In the genomic region with DNA sequence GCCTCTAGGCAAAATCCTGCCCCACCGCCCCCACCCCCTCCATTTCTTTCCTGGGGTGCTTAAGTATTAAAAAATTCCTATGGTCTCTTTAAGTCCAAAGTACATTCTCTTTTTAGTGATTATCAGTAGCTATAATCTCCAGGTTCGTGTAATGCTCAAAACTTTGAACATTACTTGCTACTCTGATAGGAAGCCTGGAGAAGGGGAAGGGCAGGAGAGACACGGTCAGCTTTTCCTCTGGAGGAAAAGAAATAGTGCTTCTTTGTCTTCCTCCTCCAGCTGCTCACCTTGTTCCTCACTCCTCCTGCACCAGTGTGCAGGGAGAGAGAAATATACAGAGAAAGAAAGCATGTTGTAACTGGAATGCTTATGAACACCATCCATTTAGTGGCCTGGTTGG, we compare ENCODE assay signal across 17 cellular contexts.
DNase-seq lines count a peak whose midpoint lies in the region; ATAC-seq, FAIRE-seq and TF ChIP-seq lines count a peak whose summit lies in the region.
"Had no signal": no experiment of that assay in that cellular context is flagged by ENCODE, and none has a peak within 500 bp of the region (broad histone marks: within the 10 kb centered on the region; RNA-seq: fewer than 3 reads in every experiment).

No MANE protein-coding gene starts in this region.

- H3K23me2 ChIP-seq in H1 (ENCODE audit: low read depth, low read length), result no peaks in the 10 kb centered on the region

- H3K23ac ChIP-seq in H1 (ENCODE audit: insufficient read length), result no peak overlapping the region

- H3F3A ChIP-seq in neural progenitor cell (ENCODE audit: low read depth) (no peaks in the 10 kb centered on the region), PC-9 (ENCODE audit: insufficient read depth, low read depth) (no peaks in the 10 kb centered on the region)

- DNase-seq in SK-N-MC (ENCODE audit: low read depth, low spot score) (no peak), H1 (ENCODE audit: low read depth in 1 of 2, low spot score in 2 of 2) (no peak), neural progenitor cell (ENCODE audit: low spot score) (no peak), PC-9 (no peak)
- no peak for DNase-seq in activated CD4-positive, alpha-beta memory T cell treated with anti-CD3 and anti-CD28 coated beads for 36 hours
- DNase-seq in stimulated activated naive CD4-positive, alpha-beta T cell (lab: John Stamatoyannopoulos, UW), result no peak
- DNase-seq: Calu3; CD4-positive, CD25-positive, alpha-beta regulatory T cell; DMS79; IMR-90; KBM-7 had no signal

- intact Hi-C loops in activated CD4-positive, alpha-beta memory T cell treated with anti-CD3 and anti-CD28 coated beads for 36 hours (cut with micrococcal nuclease), result no loop called here
- intact Hi-C loops in PC-9 (cut with micrococcal nuclease; ENCODE audit: unreplicated experiment), result no loop called here

- no peaks in the 10 kb centered on the region for H3K9me3 Mint-ChIP-seq in neural progenitor cell
- H3K9me3 Mint-ChIP-seq in activated CD4-positive, alpha-beta memory T cell treated with anti-CD3 and anti-CD28 coated beads for 36 hours, result no peaks in the 10 kb centered on the region

- no peak overlapping the region for H3K4me3 Mint-ChIP-seq in neural progenitor cell
- no peak overlapping the region for H3K4me3 Mint-ChIP-seq in activated CD4-positive, alpha-beta memory T cell treated with anti-CD3 and anti-CD28 coated beads for 36 hours
- H3K4me3 Mint-ChIP-seq: CD4-positive, CD25-positive, alpha-beta regulatory T cell had no signal

- H3K79me2 ChIP-seq in H1 (ENCODE audit: control insufficient read depth in 1 of 2, insufficient read depth in 2 of 2, low read length in 2 of 2), result no peaks in the 10 kb centered on the region
- no peaks in the 10 kb centered on the region for H3K79me2 ChIP-seq in neural progenitor cell (ENCODE audit: low read depth)
- no peaks in the 10 kb centered on the region for H3K79me2 ChIP-seq in PC-9 (ENCODE audit: low read depth)

- no peak overlapping the region for H2AK5ac ChIP-seq in H1 (ENCODE audit: low read depth, low read length)

- H3K4me2 ChIP-seq in H1 (ENCODE audit: insufficient read depth in 1 of 2, low read depth in 2 of 2, low read length in 2 of 2) (no peak overlapping the region), neural progenitor cell (no peak overlapping the region), PC-9 (no peak overlapping the region)
- H3K4me2 ChIP-seq: BLaER1 treated with 17β-estradiol and CSF1 and Interleukin-3, amounts not matched to agents 10 nM and 100 nM had no signal

- no peaks in the 10 kb centered on the region for H3K27me3 Mint-ChIP-seq in neural progenitor cell (ENCODE audit: insufficient read depth, low read depth)
- no peaks in the 10 kb centered on the region for H3K27me3 Mint-ChIP-seq in activated CD4-positive, alpha-beta memory T cell treated with anti-CD3 and anti-CD28 coated beads for 36 hours
- H3K27me3 Mint-ChIP-seq: CD4-positive, CD25-positive, alpha-beta regulatory T cell had no signal

- TF ChIP-seq RAD21 in H1 (IDR thresholded peaks at IDR 0.05 in 1 of 2, conservative IDR thresholded peaks at IDR 0.05 in 1 of 2; ENCODE audit: low read depth in 2 of 2, low read length in 2 of 2), result no peak

- ATAC-seq in GM18907 (IDR thresholded peaks at IDR 0.05; ENCODE audit: unreplicated experiment), result no peak
- ATAC-seq: GM12878, HCT116 had no signal

- H3K9me2 ChIP-seq in PC-9 (ENCODE audit: insufficient read depth), result no peaks in the 10 kb centered on the region

- no peak for TF ChIP-seq EP300 in H1 (IDR thresholded peaks at IDR 0.05; ENCODE audit: borderline replicate concordance in 1 of 2, low read depth in 2 of 2, low read length in 2 of 2)

- H3K36me3 ChIP-seq in SK-N-MC (ENCODE audit: insufficient read depth, low read length) (no peaks in the 10 kb centered on the region), H1 (ENCODE audit: control insufficient read depth in 2 of 4, insufficient read depth in 4 of 4, low read length in 3 of 4) (no peaks in the 10 kb centered on the region), neural progenitor cell (no peaks in the 10 kb centered on the region), PC-9 (ENCODE audit: low read depth) (no peaks in the 10 kb centered on the region)
- H3K36me3 ChIP-seq: BLaER1 treated with 17β-estradiol and CSF1 and Interleukin-3, amounts not matched to agents 10 nM and 100 nM had no signal

- no peaks in the 10 kb centered on the region for H3K79me1 ChIP-seq in H1 (ENCODE audit: low read depth, low read length)

- no peak overlapping the region for H3K56ac ChIP-seq in H1 (replicated peaks; ENCODE audit: insufficient read length, low read depth, low read length)

- H2AFZ ChIP-seq in H1 (ENCODE audit: low read length) (peak overlapping the region; percentile 81; the same call in 1 of the 2 replicates), neural progenitor cell (replicated peaks) (peak overlapping the region; percentile 30), PC-9 (no peak overlapping the region)

- H2BK12ac ChIP-seq in H1 (ENCODE audit: low read depth, low read length), result no peak overlapping the region

- no peak overlapping the region for H3K27ac Mint-ChIP-seq in neural progenitor cell
- no peak overlapping the region for H3K27ac Mint-ChIP-seq in activated CD4-positive, alpha-beta memory T cell treated with anti-CD3 and anti-CD28 coated beads for 36 hours

- H3K14ac ChIP-seq in H1 (ENCODE audit: insufficient read length), result no peak overlapping the region

- CTCF ChIA-PET in H1 (lab: Charles Lee; ENCODE audit: partially characterized antibody), result interaction anchor here (1.8 kb wide), 1 partner anchor 18 kb away, joined by 4 read pairs; no protein-coding TSS in a partner anchor
- CTCF ChIA-PET in activated CD4-positive, alpha-beta memory T cell treated with anti-CD3 and anti-CD28 coated beads for 36 hours (lab: Charles Lee), result no interaction called here
- CTCF ChIA-PET in PC-9 (lab: Charles Lee), result no interaction called here

- no TSS peak for BruUV-seq in PC-9 (replicated peaks; lab: Mats Ljungman, UMichigan)

- no peaks in the 10 kb centered on the region for H3K9me3 ChIP-seq in SK-N-MC (ENCODE audit: low read depth, low read length)
- H3K9me3 ChIP-seq in H1 (ENCODE audit: insufficient read depth in 2 of 2, low read depth in 1 of 2, low read length in 1 of 2), result no peaks in the 10 kb centered on the region
- no peaks in the 10 kb centered on the region for H3K9me3 ChIP-seq in neural progenitor cell (ENCODE audit: low read depth)
- H3K9me3 ChIP-seq in PC-9 (ENCODE audit: insufficient read depth, low read depth), result no peaks in the 10 kb centered on the region
- H3K9me3 ChIP-seq: BLaER1 treated with 17β-estradiol and CSF1 and Interleukin-3, amounts not matched to agents 10 nM and 100 nM had no signal

- H3K36me3 Mint-ChIP-seq in neural progenitor cell, result no peaks in the 10 kb centered on the region
- no peaks in the 10 kb centered on the region for H3K36me3 Mint-ChIP-seq in activated CD4-positive, alpha-beta memory T cell treated with anti-CD3 and anti-CD28 coated beads for 36 hours
- H3K36me3 Mint-ChIP-seq: CD4-positive, CD25-positive, alpha-beta regulatory T cell had no signal

- no peak for TF ChIP-seq POLR2A in H1 (IDR thresholded peaks at IDR 0.05; ENCODE audit: control extremely low read depth in 1 of 2, low read depth in 2 of 2, low read length in 2 of 2)

- H2BK20ac ChIP-seq in H1 (ENCODE audit: low read length), result no peak overlapping the region

- H3K4me1 Mint-ChIP-seq in neural progenitor cell, result peaks cover 36% of the 10 kb centered on the region
- peaks cover 3% of the 10 kb centered on the region for H3K4me1 Mint-ChIP-seq in activated CD4-positive, alpha-beta memory T cell treated with anti-CD3 and anti-CD28 coated beads for 36 hours (ENCODE audit: low read depth)

- H4K91ac ChIP-seq in H1 (replicated peaks; ENCODE audit: insufficient read length, low read length), result no peak overlapping the region

- H4K8ac ChIP-seq in H1 (ENCODE audit: extremely low read depth, insufficient read depth, low read length), result no peak overlapping the region

- H4K5ac ChIP-seq in H1 (ENCODE audit: insufficient read length, low read depth, low read length), result no peak overlapping the region

- H2BK15ac ChIP-seq in H1 (ENCODE audit: low read length), result no peak overlapping the region

- POLR2A ChIA-PET in H1 (lab: Charles Lee; ENCODE audit: partially characterized antibody), result no interaction called here
- POLR2A ChIA-PET in activated CD4-positive, alpha-beta memory T cell treated with anti-CD3 and anti-CD28 coated beads for 36 hours (lab: Charles Lee), result no interaction called here
- POLR2A ChIA-PET in PC-9 (lab: Charles Lee; ENCODE audit: unreplicated experiment), result no interaction called here

- H3K27ac ChIP-seq in SK-N-MC (peak overlapping the region; percentile 53; the same call in 1 of the 2 replicates), H1 (ENCODE audit: low read depth, low read length) (no peak overlapping the region), neural progenitor cell (no peak overlapping the region), PC-9 (no peak overlapping the region)
- H3K27ac ChIP-seq: BLaER1 treated with 17β-estradiol and CSF1 and Interleukin-3, amounts not matched to agents 10 nM and 100 nM had no signal

- H3K9ac ChIP-seq in SK-N-MC (ENCODE audit: insufficient read length) (peak overlapping the region; percentile 34), H1 (replicated peaks in 1 of 4; ENCODE audit: extremely low read depth in 1 of 4, low read depth in 3 of 4, low read length in 3 of 4) (no peak overlapping the region), neural progenitor cell (no peak overlapping the region)
- H3K9ac ChIP-seq: BLaER1 treated with 17β-estradiol and CSF1 and Interleukin-3, amounts not matched to agents 10 nM and 100 nM had no signal

- FAIRE-seq in H1 (lab: Jason Lieb, UNC), result no peak
- FAIRE-seq: GM12878, GM18507, H54 had no signal

- H3K27me3 ChIP-seq in H1 (replicated peaks in 1 of 4; ENCODE audit: control insufficient read depth in 3 of 4, extremely low read depth in 1 of 4, insufficient read depth in 3 of 4, low read length in 3 of 4) (no peaks in the 10 kb centered on the region), neural progenitor cell (no peaks in the 10 kb centered on the region), PC-9 (ENCODE audit: insufficient read depth, low read depth) (no peaks in the 10 kb centered on the region)

- no peak overlapping the region for H3K4ac ChIP-seq in H1 (replicated peaks; ENCODE audit: insufficient read length, low read depth, low read length)

- H3K4me1 ChIP-seq in H1 (replicated peaks in 1 of 4; ENCODE audit: control insufficient read depth in 3 of 4, insufficient read depth in 4 of 4, low read length in 3 of 4) (no peaks in the 10 kb centered on the region), neural progenitor cell (peaks cover 8% of the 10 kb centered on the region), PC-9 (replicated peaks; ENCODE audit: insufficient read depth) (no peaks in the 10 kb centered on the region)
- H3K4me1 ChIP-seq: BLaER1 treated with 17β-estradiol and CSF1 and Interleukin-3, amounts not matched to agents 10 nM and 100 nM had no signal

- H2BK120ac ChIP-seq in H1 (replicated peaks; ENCODE audit: low read depth, low read length), result no peak overlapping the region

- TF ChIP-seq CTCF in H1 (IDR thresholded peaks at IDR 0.05; ENCODE audit: control extremely low read depth in 1 of 3, insufficient read depth in 1 of 3, low read depth in 1 of 3, low read length in 3 of 3) (no peak), neural progenitor cell (IDR thresholded peaks at IDR 0.05) (no peak), PC-9 (conservative IDR thresholded peaks at IDR 0.05) (no peak)

- WGBS in H1 (ENCODE audit: extremely low coverage in 1 of 2, insufficient coverage in 1 of 2, insufficient read length in 1 of 2, insufficient replicate concordance in 2 of 2, low coverage in 1 of 2, low lambda C conversion rate in 2 of 2, missing lambda C conversion rate in 1 of 2), 2 experiments, result 90% methylated on average over 3 of the region's 3 CpGs; no CpG with 5 or more reads in 1 of the 2 experiments

- H2BK5ac ChIP-seq in H1 (ENCODE audit: low read depth, low read length), result no peak overlapping the region

- H4K20me1 ChIP-seq in H1 (replicated peaks in 1 of 2; ENCODE audit: control insufficient read depth in 1 of 2, insufficient read depth in 2 of 2, low read length in 2 of 2) (no peaks in the 10 kb centered on the region), neural progenitor cell (ENCODE audit: low read depth) (no peaks in the 10 kb centered on the region), PC-9 (ENCODE audit: insufficient read depth) (no peaks in the 10 kb centered on the region)

- H3K4me3 ChIP-seq in SK-N-MC (peak overlapping the region; percentile 44), H1 (ENCODE audit: extremely low read depth in 1 of 4, insufficient read depth in 2 of 4, low read depth in 3 of 4, low read length in 4 of 4) (no peak overlapping the region), neural progenitor cell (no peak overlapping the region), PC-9 (no peak overlapping the region)
- H3K4me3 ChIP-seq: BLaER1 treated with 17β-estradiol and CSF1 and Interleukin-3, amounts not matched to agents 10 nM and 100 nM; GM12878 had no signal

- H3K18ac ChIP-seq in H1 (ENCODE audit: extremely low read depth, low read length), result no peak overlapping the region; the same call in 1 of the 2 replicates
